ENCODE assay signal across 13 cellular contexts in genomic region chr7:130970196-130970595, GRCh38.
DNase-seq lines count a peak whose midpoint lies in the region; ATAC-seq and TF ChIP-seq lines count a peak whose summit lies in the region.
"Had no signal": no experiment of that assay in that cellular context is flagged by ENCODE, and none has a peak within 500 bp of the region (broad histone marks: within the 10 kb centered on the region; RNA-seq: fewer than 3 reads in every experiment).

No MANE protein-coding gene starts in this region.

- peaks cover 34% of the 10 kb centered on the region for H3K36me3 Mint-ChIP-seq in T-helper 2 cell treated with Interferon-gamma antibody and Interleukin-4, amounts not matched to agents 5 μg/mL and 100 μg/mL, for 36 hours (ENCODE audit: low read depth)
- peaks cover 42% of the 10 kb centered on the region for H3K36me3 Mint-ChIP-seq in HFFc6 (ENCODE audit: low read depth)
- H3K36me3 Mint-ChIP-seq in activated T-helper 1 cell treated with anti-CD3 and anti-CD28 coated beads, Interleukin-12 subunit alpha, Interleukin-12 subunit beta, Interleukin-2, Interleukin-4 antibody, amounts not matched to agents 30 ng/mL and 10 ng/mL and 1 ng/mL, durations not matched to agents 14 hours and 24 hours and 36 hours (ENCODE audit: low read depth) = peaks cover 56% of the 10 kb centered on the region
- H3K36me3 Mint-ChIP-seq in naive B cell = peaks cover 24 to 31% of the 10 kb centered on the region in 2 donors

- H3K27me3 Mint-ChIP-seq in T-helper 2 cell treated with Interferon-gamma antibody and Interleukin-4, amounts not matched to agents 5 μg/mL and 100 μg/mL, for 36 hours (ENCODE audit: low read depth) = no peaks in the 10 kb centered on the region
- H3K27me3 Mint-ChIP-seq in HFFc6 (ENCODE audit: insufficient read depth) (peaks cover 2% of the 10 kb centered on the region; the same call in 1 of the 2 replicates), naive B cell (no peaks in the 10 kb centered on the region)
- H3K27me3 Mint-ChIP-seq in activated T-helper 1 cell treated with anti-CD3 and anti-CD28 coated beads, Interleukin-12 subunit alpha, Interleukin-12 subunit beta, Interleukin-2, Interleukin-4 antibody, amounts not matched to agents 30 ng/mL and 10 ng/mL and 1 ng/mL, durations not matched to agents 14 hours and 24 hours and 36 hours (ENCODE audit: insufficient read depth) = no peaks in the 10 kb centered on the region

- peak overlapping the region; percentile 32 for H3K4me3 Mint-ChIP-seq in T-helper 2 cell treated with Interferon-gamma antibody and Interleukin-4, amounts not matched to agents 5 μg/mL and 100 μg/mL, for 36 hours
- H3K4me3 Mint-ChIP-seq in HFFc6 = peak overlapping the region; percentile 9; the same call in 1 of the 2 replicates
- peak overlapping the region; percentile 37 for H3K4me3 Mint-ChIP-seq in activated T-helper 1 cell treated with anti-CD3 and anti-CD28 coated beads, Interleukin-12 subunit alpha, Interleukin-12 subunit beta, Interleukin-2, Interleukin-4 antibody, amounts not matched to agents 30 ng/mL and 10 ng/mL and 1 ng/mL, durations not matched to agents 14 hours and 24 hours and 36 hours
- H3K4me3 Mint-ChIP-seq in naive B cell = no peak overlapping the region
- H3K4me3 Mint-ChIP-seq: CD8-positive, alpha-beta T cell had no signal

- intact Hi-C loops in activated T-helper 1 cell treated with anti-CD3 and anti-CD28 coated beads, Interleukin-12 subunit alpha, Interleukin-12 subunit beta, Interleukin-2, Interleukin-4 antibody, amounts not matched to agents 30 ng/mL and 10 ng/mL and 1 ng/mL, durations not matched to agents 14 hours and 24 hours and 36 hours (cut with micrococcal nuclease) = loop anchor here (1.0 to 2.0 kb wide), 5 partner anchors 9 to 61 kb away; no protein-coding TSS in a partner anchor

- no peak for TF ChIP-seq CTCF in HFFc6 (IDR thresholded peaks at IDR 0.05)

- DNase-seq in T-helper 2 cell treated with Interferon-gamma antibody and Interleukin-4, amounts not matched to agents 5 μg/mL and 100 μg/mL, for 36 hours (ENCODE audit: low spot score) = no peak
- DNase-seq in T-helper 2 cell (no peak), HFFc6 (no peak), naive B cell (no peak), anterior cingulate cortex (lab: John Stamatoyannopoulos, UW) (no peak), HCEC 1CT (no peak)
- no peak for DNase-seq in activated T-helper 1 cell treated with anti-CD3 and anti-CD28 coated beads, Interleukin-12 subunit alpha, Interleukin-12 subunit beta, Interleukin-2, Interleukin-4 antibody, amounts not matched to agents 30 ng/mL and 10 ng/mL and 1 ng/mL, durations not matched to agents 14 hours and 24 hours and 36 hours (ENCODE audit: low spot score)
- DNase-seq: 8988T; amniotic stem cell; CD8-positive, alpha-beta T cell; NCI-H526; uterus had no signal

- peaks cover 54% of the 10 kb centered on the region for H3K4me1 Mint-ChIP-seq in T-helper 2 cell treated with Interferon-gamma antibody and Interleukin-4, amounts not matched to agents 5 μg/mL and 100 μg/mL, for 36 hours (ENCODE audit: low read depth)
- H3K4me1 Mint-ChIP-seq in HFFc6 (ENCODE audit: low read depth) (peaks cover 68% of the 10 kb centered on the region), naive B cell (peaks cover 37 to 56% (median 50%) of the 10 kb centered on the region in 3 donors)
- peaks cover 71% of the 10 kb centered on the region for H3K4me1 Mint-ChIP-seq in activated T-helper 1 cell treated with anti-CD3 and anti-CD28 coated beads, Interleukin-12 subunit alpha, Interleukin-12 subunit beta, Interleukin-2, Interleukin-4 antibody, amounts not matched to agents 30 ng/mL and 10 ng/mL and 1 ng/mL, durations not matched to agents 14 hours and 24 hours and 36 hours (ENCODE audit: low read depth)

- H3K27ac Mint-ChIP-seq in T-helper 2 cell treated with Interferon-gamma antibody and Interleukin-4, amounts not matched to agents 5 μg/mL and 100 μg/mL, for 36 hours = peak overlapping the region; percentile 84
- H3K27ac Mint-ChIP-seq in HFFc6 = peak overlapping the region; percentile 36
- H3K27ac Mint-ChIP-seq in activated T-helper 1 cell treated with anti-CD3 and anti-CD28 coated beads, Interleukin-12 subunit alpha, Interleukin-12 subunit beta, Interleukin-2, Interleukin-4 antibody, amounts not matched to agents 30 ng/mL and 10 ng/mL and 1 ng/mL, durations not matched to agents 14 hours and 24 hours and 36 hours = peak overlapping the region; percentile 94
- H3K27ac Mint-ChIP-seq in naive B cell = peak overlapping the region in 4 of 6 donors; percentile 1 to 72 (median 48)
- H3K27ac Mint-ChIP-seq: CD8-positive, alpha-beta T cell had no signal

- peaks cover 24% of the 10 kb centered on the region for H3K9me3 Mint-ChIP-seq in T-helper 2 cell treated with Interferon-gamma antibody and Interleukin-4, amounts not matched to agents 5 μg/mL and 100 μg/mL, for 36 hours
- H3K9me3 Mint-ChIP-seq in HFFc6 (no peaks in the 10 kb centered on the region; the same call in 1 of the 2 replicates), naive B cell (peaks cover 0 to 12% (median 2%) of the 10 kb centered on the region in 7 donors)
- H3K9me3 Mint-ChIP-seq in activated T-helper 1 cell treated with anti-CD3 and anti-CD28 coated beads, Interleukin-12 subunit alpha, Interleukin-12 subunit beta, Interleukin-2, Interleukin-4 antibody, amounts not matched to agents 30 ng/mL and 10 ng/mL and 1 ng/mL, durations not matched to agents 14 hours and 24 hours and 36 hours = peaks cover 24% of the 10 kb centered on the region
- H3K9me3 Mint-ChIP-seq: CD8-positive, alpha-beta T cell had no signal

- ATAC-seq in naive B cell (ENCODE audit: low read depth in 2 of 2) = no peak
- ATAC-seq in HG03139 (IDR thresholded peaks at IDR 0.05; ENCODE audit: unreplicated experiment) = no peak
- ATAC-seq: CD8-positive, alpha-beta T cell had no signal

Comparison
In these comparisons a context has a peak if more than half of its experiments do, and no peak if none do; other contexts are left out.
1. H3K27ac Mint-ChIP-seq: peak in every context shown above with its lines; median percentile 94 in activated T-helper 1 cell treated with anti-CD3 and anti-CD28 coated beads, Interleukin-12 subunit alpha, Interleukin-12 subunit beta, Interleukin-2, Interleukin-4 antibody, amounts not matched to agents 30 ng/mL and 10 ng/mL and 1 ng/mL, durations not matched to agents 14 hours and 24 hours and 36 hours; 84 in T-helper 2 cell treated with Interferon-gamma antibody and Interleukin-4, amounts not matched to agents 5 μg/mL and 100 μg/mL, for 36 hours; 48 in naive B cell; 36 in HFFc6.
2. H3K4me3 Mint-ChIP-seq: peak in T-helper 2 cell treated with Interferon-gamma antibody and Interleukin-4, amounts not matched to agents 5 μg/mL and 100 μg/mL, for 36 hours (single experiment), HFFc6 (single experiment) and activated T-helper 1 cell treated with anti-CD3 and anti-CD28 coated beads, Interleukin-12 subunit alpha, Interleukin-12 subunit beta, Interleukin-2, Interleukin-4 antibody, amounts not matched to agents 30 ng/mL and 10 ng/mL and 1 ng/mL, durations not matched to agents 14 hours and 24 hours and 36 hours (single experiment); none in naive B cell (0 of 8).